In genomic region chr6:53357576-53358343, GRCh38 we compare ENCODE assay signal across 9 cellular contexts.
DNase-seq lines count a peak whose midpoint lies in the region; ATAC-seq and TF ChIP-seq lines count a peak whose summit lies in the region.
"Had no signal": no experiment of that assay in that cellular context is flagged by ENCODE, and none has a peak within 500 bp of the region (broad histone marks: within the 10 kb centered on the region; RNA-seq: fewer than 3 reads in every experiment).

No MANE protein-coding gene starts in this region.

- H3K9me3 Mint-ChIP-seq in activated naive CD8-positive, alpha-beta T cell treated with anti-CD3 and anti-CD28 coated beads, Interleukin-2, amount 50 U/mL, for 24 hours: no peaks in the 10 kb centered on the region
- peaks cover 22% of the 10 kb centered on the region for H3K9me3 Mint-ChIP-seq in nephron progenitor cell

- no peaks in the 10 kb centered on the region for H3K36me3 ChIP-seq in KOPT-K1 (ENCODE audit: insufficient read depth, low read length)

- H3K4me1 Mint-ChIP-seq in activated naive CD8-positive, alpha-beta T cell treated with anti-CD3 and anti-CD28 coated beads, Interleukin-2, amount 50 U/mL, for 24 hours: peaks cover 47% of the 10 kb centered on the region
- peaks cover 52% of the 10 kb centered on the region for H3K4me1 Mint-ChIP-seq in nephron progenitor cell

- no peak for TF ChIP-seq CTCF in C4-2B (conservative IDR thresholded peaks at IDR 0.05)
- no peak for TF ChIP-seq CTCF in nephron progenitor cell (IDR thresholded peaks at IDR 0.05)

- intact Hi-C loops in posterior cingulate gyrus (cut with DNase I): loop anchor here (5.0 kb wide), 2 partner anchors 125 to 185 kb away; no protein-coding TSS in a partner anchor

- H3K4me3 Mint-ChIP-seq in activated naive CD8-positive, alpha-beta T cell treated with anti-CD3 and anti-CD28 coated beads, Interleukin-2, amount 50 U/mL, for 24 hours: peak overlapping the region; percentile 89
- H3K4me3 Mint-ChIP-seq in nephron progenitor cell: peak overlapping the region; percentile 80

- ATAC-seq in activated naive CD8-positive, alpha-beta T cell treated with anti-CD3 and anti-CD28 coated beads, Interleukin-2, amount 50 U/mL, for 24 hours: no peak

- no peaks in the 10 kb centered on the region for H3K36me3 Mint-ChIP-seq in activated naive CD8-positive, alpha-beta T cell treated with anti-CD3 and anti-CD28 coated beads, Interleukin-2, amount 50 U/mL, for 24 hours (ENCODE audit: low read depth)
- peaks cover 4% of the 10 kb centered on the region for H3K36me3 Mint-ChIP-seq in nephron progenitor cell (ENCODE audit: low read depth)

- H3K27ac ChIP-seq in C4-2B: peak overlapping the region; percentile 81; the same call in 1 of the 2 replicates
- H3K27ac ChIP-seq in KOPT-K1 (ENCODE audit: low read depth, low read length, poor library complexity, severe bottlenecking): peak overlapping the region; percentile 99

- H3K9me3 ChIP-seq in KOPT-K1 (ENCODE audit: insufficient read depth, low read length, poor library complexity, severe bottlenecking): no peaks in the 10 kb centered on the region

- no peak for DNase-seq in activated naive CD8-positive, alpha-beta T cell treated with anti-CD3 and anti-CD28 coated beads, Interleukin-2, amount 50 U/mL, for 24 hours
- DNase-seq in nephron progenitor cell: no peak
- DNase-seq in NCI-H510A treated with DMSO at 0.1 percent for 48 hours (lab: John Stamatoyannopoulos, UW): no peak
- no peak for DNase-seq in posterior cingulate gyrus
- no peak for DNase-seq in DMS79 treated with DMSO at 0.1 percent for 48 hours (lab: John Stamatoyannopoulos, UW)
- DNase-seq in GDM1 (lab: John Stamatoyannopoulos, UW): no peak
- DNase-seq: H9 had no signal

- peak overlapping the region; percentile 96 for H3K27ac Mint-ChIP-seq in activated naive CD8-positive, alpha-beta T cell treated with anti-CD3 and anti-CD28 coated beads, Interleukin-2, amount 50 U/mL, for 24 hours
- peak overlapping the region; percentile 26 for H3K27ac Mint-ChIP-seq in nephron progenitor cell

- no peaks in the 10 kb centered on the region for H3K27me3 Mint-ChIP-seq in activated naive CD8-positive, alpha-beta T cell treated with anti-CD3 and anti-CD28 coated beads, Interleukin-2, amount 50 U/mL, for 24 hours
- H3K27me3 Mint-ChIP-seq in nephron progenitor cell (ENCODE audit: low read depth, poor library complexity): peaks cover 7% of the 10 kb centered on the region
